ENCODE assay signal across 1 cellular context in genomic region chr16:86553356-86553755, GRCh38.
TF ChIP-seq lines count a peak whose summit lies in the region.

No MANE protein-coding gene starts in this region.

TF ChIP-seq in GM23338, 12 proteins besides CTCF, POLR2A, EP300 and RAD21:
- TF ChIP-seq ETS1 (IDR thresholded peaks at IDR 0.05) (no peak), ZNF462 (CRISPR knock-in tag; IDR thresholded peaks at IDR 0.05) (no peak), EZH2phosphoT487 (IDR thresholded peaks at IDR 0.05; ENCODE audit: unreplicated experiment) (no peak), STAT1 (IDR thresholded peaks at IDR 0.05; ENCODE audit: unreplicated experiment) (no peak), ZNF114 (CRISPR knock-in tag; IDR thresholded peaks at IDR 0.05) (no peak)
